In genomic region chr2:46075848-46076247, GRCh38 we compare ENCODE assay signal across 24 cellular contexts.
DNase-seq lines count a peak whose midpoint lies in the region.
"Had no signal": no experiment of that assay in that cellular context is flagged by ENCODE, and none has a peak within 500 bp of the region (broad histone marks: within the 10 kb centered on the region; RNA-seq: fewer than 3 reads in every experiment).

No MANE protein-coding gene starts in this region.

- 93 to 96% methylated on average over 5 of the region's 5 CpGs for WGBS in GM23248 (ENCODE audit: low coverage in 1 of 2, low lambda C conversion rate in 2 of 2, missing lambda C conversion rate in 2 of 2), 2 experiments

- no peaks in the 10 kb centered on the region for H3K79me2 ChIP-seq in GM23248 (ENCODE audit: insufficient read depth)

- H3K9me3 ChIP-seq in GM23248 (ENCODE audit: low read depth) = no peaks in the 10 kb centered on the region
- H3K9me3 ChIP-seq in SJSA1 (replicated peaks) = no peaks in the 10 kb centered on the region
- H3K9me3 ChIP-seq in subcutaneous abdominal adipose tissue (ENCODE audit: control insufficient read depth in 5 of 5, low read length in 5 of 5) = no peaks in the 10 kb centered on the region
- H3K9me3 ChIP-seq: BE2C, Caco-2, mucosa of descending colon, thyroid gland had no signal

- H3F3A ChIP-seq in GM23248 (ENCODE audit: insufficient read depth) = peaks cover 27% of the 10 kb centered on the region

- no peaks in the 10 kb centered on the region for H3K36me3 ChIP-seq in GM23248 (ENCODE audit: low read depth)
- peaks cover 22% of the 10 kb centered on the region for H3K36me3 ChIP-seq in SJSA1
- no peaks in the 10 kb centered on the region for H3K36me3 ChIP-seq in subcutaneous abdominal adipose tissue (ENCODE audit: control insufficient read depth in 5 of 5, insufficient read depth in 5 of 5, low read length in 5 of 5)
- H3K36me3 ChIP-seq: BE2C, thyroid gland had no signal

- H3K9me2 ChIP-seq in GM23248 (ENCODE audit: insufficient read depth) = no peaks in the 10 kb centered on the region; the same call in 1 of the 2 replicates

- in situ Hi-C loops in GM23248 (cut with MboI) = no loop called here

- H2AFZ ChIP-seq in GM23248 = no peak overlapping the region

- H3K4me1 ChIP-seq in GM23248 (ENCODE audit: insufficient read depth) (peaks cover 41% of the 10 kb centered on the region), SJSA1 (replicated peaks) (peaks cover 78% of the 10 kb centered on the region), subcutaneous abdominal adipose tissue (ENCODE audit: control insufficient read depth in 5 of 5, insufficient read depth in 5 of 5, low read length in 5 of 5) (peaks cover 0 to 41% (median 2%) of the 10 kb centered on the region in 5 donors)

- peak overlapping the region; percentile 21 for H3K4me2 ChIP-seq in GM23248 (ENCODE audit: unreplicated experiment)

- no peaks in the 10 kb centered on the region for H3K27me3 ChIP-seq in GM23248 (replicated peaks; ENCODE audit: insufficient read depth)
- no peaks in the 10 kb centered on the region for H3K27me3 ChIP-seq in SJSA1 (replicated peaks)
- no peaks in the 10 kb centered on the region for H3K27me3 ChIP-seq in subcutaneous abdominal adipose tissue (ENCODE audit: control insufficient read depth in 5 of 5, insufficient read depth in 4 of 5, low read length in 5 of 5)
- H3K27me3 ChIP-seq: BE2C, thyroid gland had no signal

- H3K27ac ChIP-seq in GM23248 (no peak overlapping the region), SJSA1 (peak overlapping the region; percentile 73), subcutaneous abdominal adipose tissue (ENCODE audit: low read depth, low read length) (peak overlapping the region; percentile 27), caudate nucleus (ENCODE audit: low read depth, low read length) (no peak overlapping the region)
- H3K27ac ChIP-seq: epithelial cell of prostate, HL-60, VCaP had no signal

- peak; percentile 45 for DNase-seq in GM23248
- DNase-seq in SJSA1 (ENCODE audit: low read depth in 1 of 2, low spot score in 2 of 2) = peak in 1 of 2 experiments; percentile 62
- DNase-seq in fibroblast of peridontal ligament (ENCODE audit: extremely low read depth) = peak; percentile 60
- DNase-seq in NCI-H2227 treated with DMSO at 0.1 percent for 48 hours (lab: John Stamatoyannopoulos, UW) = no peak
- DNase-seq in caudate nucleus (lab: John Stamatoyannopoulos, UW) = no peak
- no peak for DNase-seq in NOMO-1 treated with dmso at 0.1 percent for 144 hours (lab: John Stamatoyannopoulos, UW; ENCODE audit: unreplicated experiment)
- DNase-seq: activated CD4-positive, alpha-beta T cell treated with anti-CD3 and anti-CD28 coated beads, Interleukin-2, amount 50 U/mL, for 48 hours; amygdala; BE2C; Caco-2; kidney glomerular epithelial cell; mucosa of descending colon; NCI-H1436 treated with DMSO at 0.1 percent for 48 hours; NCI-H524 treated with DMSO at 0.1 percent for 48 hours; SHP77; stimulated activated CD4-positive, alpha-beta T cell treated with anti-CD3 and anti-CD28 coated beads, Interleukin-2, amount 100 ng/mL, for 48 hours; stimulated activated naive CD4-positive, alpha-beta T cell treated with Interleukin-2 at 50 U/mL for 16 hours; T-helper 17 cell; thyroid gland had no signal

- H3K4me3 ChIP-seq in GM23248 (no peak overlapping the region), SJSA1 (peak overlapping the region; percentile 7; the same call in 1 of the 2 replicates), subcutaneous abdominal adipose tissue (ENCODE audit: low read depth in 1 of 5, low read length in 5 of 5) (peak overlapping the region in 1 of 5 donors; percentile 4)
- H3K4me3 ChIP-seq: mucosa of descending colon, skin epidermis, thyroid gland had no signal

- H3K9ac ChIP-seq in GM23248 (no peak overlapping the region), subcutaneous abdominal adipose tissue (ENCODE audit: low read length in 5 of 5) (no peak overlapping the region)

- no peaks in the 10 kb centered on the region for H4K20me1 ChIP-seq in GM23248 (ENCODE audit: insufficient read depth)

Comparison
In these comparisons a context has a peak if more than half of its experiments do, and no peak if none do; other contexts are left out.
1. DNase-seq: peak in GM23248 (single experiment) and fibroblast of peridontal ligament (single experiment); none in NCI-H2227 treated with DMSO at 0.1 percent for 48 hours (single experiment), caudate nucleus (0 of 61) and NOMO-1 treated with dmso at 0.1 percent for 144 hours (single experiment).
2. H3K27ac ChIP-seq: peak in SJSA1 (single experiment) and subcutaneous abdominal adipose tissue (single experiment); none in GM23248 (single experiment) and caudate nucleus (single experiment).